8 cellular contexts compared by ENCODE assay signal in the genomic region with DNA sequence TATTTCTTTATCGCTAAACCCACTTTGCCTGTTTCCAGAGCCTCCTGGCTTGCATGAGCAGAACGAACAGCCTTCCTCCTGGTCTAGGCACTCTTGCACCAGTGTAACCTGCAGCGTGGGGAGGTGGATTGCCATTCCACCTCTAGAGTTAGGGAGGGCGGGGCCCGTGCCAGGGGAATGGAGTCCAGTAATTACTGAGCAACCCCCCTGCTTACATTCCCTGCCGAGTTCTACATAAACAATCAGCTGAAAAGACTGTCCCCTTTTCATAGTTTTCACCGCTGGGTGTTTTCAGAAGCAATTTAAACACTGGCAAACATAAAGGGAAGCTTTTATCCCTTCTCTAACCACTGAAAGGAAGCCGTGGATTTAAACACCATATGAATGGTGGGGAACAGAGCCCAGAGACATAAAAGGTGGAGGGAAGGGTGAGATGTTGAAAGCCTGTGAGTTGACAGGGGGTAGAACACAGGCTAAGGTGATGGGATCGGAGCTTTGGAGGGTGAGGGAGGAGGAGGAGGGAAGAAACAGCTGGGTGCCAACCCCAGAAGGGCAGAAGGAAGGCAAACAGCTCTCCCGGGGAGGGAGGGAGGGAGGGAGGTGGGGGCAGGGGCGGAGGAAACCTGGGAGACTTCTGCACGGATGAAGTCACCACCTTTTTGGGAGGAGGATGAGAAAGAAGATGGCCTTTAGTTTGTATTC.
A peak's percentile ranks its signal among the peaks of the same experiment; 100 is the strongest.
DNase-seq lines count a peak whose midpoint lies in the region; ATAC-seq and TF ChIP-seq lines count a peak whose summit lies in the region.

No MANE protein-coding gene starts in this region.

- no peak overlapping the region for H3K4me3 Mint-ChIP-seq in mesothelial cell of epicardium

- no peaks in the 10 kb centered on the region for H3K27me3 Mint-ChIP-seq in mesothelial cell of epicardium (ENCODE audit: low read depth)

- no peaks in the 10 kb centered on the region for H3K36me3 ChIP-seq in breast epithelium

- H3K27ac Mint-ChIP-seq in mesothelial cell of epicardium = peak overlapping the region; percentile 80

- H3K4me1 Mint-ChIP-seq in mesothelial cell of epicardium = peaks cover 54% of the 10 kb centered on the region

- TF ChIP-seq CTCF in breast epithelium (IDR thresholded peaks at IDR 0.05) = no peak
- TF ChIP-seq CTCF in mesothelial cell of epicardium (IDR thresholded peaks at IDR 0.05; ENCODE audit: unreplicated experiment) = no peak

- ATAC-seq in GM21360 (IDR thresholded peaks at IDR 0.05; ENCODE audit: unreplicated experiment) (no peak), HG03520 (IDR thresholded peaks at IDR 0.05; ENCODE audit: unreplicated experiment) (no peak), HG03139 (IDR thresholded peaks at IDR 0.05; ENCODE audit: unreplicated experiment) (no peak)

- DNase-seq in DMS 273 (lab: John Stamatoyannopoulos, UW; ENCODE audit: unreplicated experiment) = peak; percentile 94
- DNase-seq in NCI-H1417 (lab: John Stamatoyannopoulos, UW) = peak in 2 of 3 experiments; percentile 93 to 98
- DNase-seq in breast epithelium (ENCODE audit: low spot score in 2 of 2) = peak in 1 of 2 donors; percentile 74
- DNase-seq in mesothelial cell of epicardium (ENCODE audit: low spot score in 2 of 2, unreplicated experiment in 2 of 2) = no peak
- DNase-seq in AG20443 (ENCODE audit: low spot score) = no peak

- H3K9me3 Mint-ChIP-seq in mesothelial cell of epicardium = peaks cover 3% of the 10 kb centered on the region

- intact Hi-C loops in breast epithelium (cut with DNase I; ENCODE audit: low total_unique reads) = no loop called here

- peaks cover 0 to 42% of the 10 kb centered on the region in 2 donors for H3K4me1 ChIP-seq in breast epithelium

- no peak for TF ChIP-seq POLR2A in breast epithelium (IDR thresholded peaks at IDR 0.05)

- peaks cover 3% of the 10 kb centered on the region for H3K36me3 Mint-ChIP-seq in mesothelial cell of epicardium

- peak overlapping the region in 2 of 3 donors; percentile 8 to 23 for H3K4me3 ChIP-seq in breast epithelium

- peak overlapping the region; percentile 83 to 92 for H3K27ac ChIP-seq in breast epithelium

- H3K9me3 ChIP-seq in breast epithelium = no peaks in the 10 kb centered on the region

- no peaks in the 10 kb centered on the region for H3K27me3 ChIP-seq in breast epithelium

Comparison
In these comparisons a context has a peak if more than half of its experiments do, and no peak if none do; other contexts are left out.
1. DNase-seq: peak in DMS 273 (single experiment) and NCI-H1417 (2 of 3); none in mesothelial cell of epicardium (0 of 2) and AG20443 (single experiment).